In the genomic region with DNA sequence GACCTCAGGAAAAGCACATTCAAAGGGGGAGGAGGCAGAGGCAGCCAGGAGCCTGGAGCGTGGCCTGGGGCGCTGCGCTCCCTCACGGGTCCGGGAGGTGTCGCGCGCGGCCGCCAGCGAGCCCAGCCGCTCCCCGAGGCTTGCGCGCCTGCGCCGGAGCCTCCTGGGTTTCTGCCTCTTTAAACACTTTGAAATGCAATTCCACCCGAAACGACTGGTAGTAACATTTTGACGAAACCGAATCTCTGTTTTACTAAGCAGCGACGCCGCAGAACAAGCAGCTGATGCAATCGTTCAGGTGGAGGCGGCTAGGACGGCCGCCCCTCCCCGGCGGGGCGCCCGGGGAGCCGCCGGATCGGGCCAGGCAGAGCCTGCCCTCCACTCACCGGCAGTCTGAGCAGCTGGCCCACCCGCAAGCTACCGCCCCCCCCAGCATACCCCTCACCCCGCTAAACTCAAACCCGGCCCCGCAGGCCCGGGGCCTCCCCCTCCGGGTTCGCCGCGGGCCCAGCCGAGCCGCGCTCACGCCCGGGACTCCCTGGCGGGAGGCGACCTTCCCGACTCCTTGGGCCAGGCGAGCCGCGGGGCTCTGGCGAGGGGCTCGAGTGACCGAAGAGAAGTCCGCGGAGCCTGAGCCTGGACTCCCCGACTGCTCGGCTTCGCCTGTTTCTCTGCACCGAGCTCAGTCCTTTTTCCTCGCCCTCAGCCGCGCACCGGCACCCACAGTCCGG, we compare ENCODE assay signal across 8 cellular contexts. TPM values are rescaled to one million over a fixed set of nuclear protein-coding genes. Genes with fewer than 3 reads are reported as not detected.
DNase-seq lines count a peak whose midpoint lies in the region; ATAC-seq and TF ChIP-seq lines count a peak whose summit lies in the region.

No MANE protein-coding gene starts in this region.

- POLR2A ChIA-PET in naive thymus-derived CD8-positive, alpha-beta T cell (lab: Charles Lee) = interaction anchor here (1.3 kb wide), 1 partner anchor 639 kb away, joined by 5 read pairs; no protein-coding TSS in a partner anchor

- DNase-seq in BE2C (peak; percentile 35), GM19238 (ENCODE audit: insufficient read length, low spot score) (peak; percentile 55), NOMO-1 treated with DMSO at 0.1 percent for 48 hours (lab: John Stamatoyannopoulos, UW; ENCODE audit: unreplicated experiment) (peak; percentile 71), activated T-helper 1 cell treated with Interleukin-2 at 50 U/mL for 16 hours (ENCODE audit: low read depth) (peak; percentile 60), fibroblast of mammary gland (ENCODE audit: low read depth) (peak; percentile 82)
- peak; percentile 65 to 82 (median 74) for DNase-seq in naive thymus-derived CD8-positive, alpha-beta T cell
- peak; percentile 74 to 87 for DNase-seq in stimulated activated effector memory CD8-positive, alpha-beta T cell treated with anti-CD3 and anti-CD28 coated beads, Interleukin-12 subunit alpha, Interleukin-12 subunit beta, amount 100 ng/mL, for 72 hours (ENCODE audit: low spot score in 2 of 2)

- no peak overlapping the region for H3K4me3 ChIP-seq in BE2C (ENCODE audit: low read depth, low read length)
- peak overlapping the region; percentile 35 for H3K4me3 ChIP-seq in fibroblast of mammary gland (ENCODE audit: control insufficient read depth, low read depth, low read length)

- peak overlapping the region; percentile 80 to 94 (median 91) for H3K4me3 Mint-ChIP-seq in naive thymus-derived CD8-positive, alpha-beta T cell
- H3K4me3 Mint-ChIP-seq in stimulated activated effector memory CD8-positive, alpha-beta T cell treated with anti-CD3 and anti-CD28 coated beads, Interleukin-12 subunit alpha, Interleukin-12 subunit beta, amount 100 ng/mL, for 72 hours = peak overlapping the region; percentile 79

- peaks cover 0 to 2% (median 0%) of the 10 kb centered on the region in 3 donors for H3K36me3 Mint-ChIP-seq in naive thymus-derived CD8-positive, alpha-beta T cell
- no peaks in the 10 kb centered on the region for H3K36me3 Mint-ChIP-seq in stimulated activated effector memory CD8-positive, alpha-beta T cell treated with anti-CD3 and anti-CD28 coated beads, Interleukin-12 subunit alpha, Interleukin-12 subunit beta, amount 100 ng/mL, for 72 hours

- H3K27ac Mint-ChIP-seq in naive thymus-derived CD8-positive, alpha-beta T cell = peak overlapping the region in 2 of 10 donors; percentile 27 to 56
- H3K27ac Mint-ChIP-seq in stimulated activated effector memory CD8-positive, alpha-beta T cell treated with anti-CD3 and anti-CD28 coated beads, Interleukin-12 subunit alpha, Interleukin-12 subunit beta, amount 100 ng/mL, for 72 hours = peak overlapping the region; percentile 70

- H3K36me3 ChIP-seq in BE2C = no peaks in the 10 kb centered on the region

- ATAC-seq in HG03378 (IDR thresholded peaks at IDR 0.05; ENCODE audit: unreplicated experiment) = peak; percentile 96
- ATAC-seq in naive thymus-derived CD8-positive, alpha-beta T cell = peak; percentile 83
- ATAC-seq in stimulated activated effector memory CD8-positive, alpha-beta T cell treated with anti-CD3 and anti-CD28 coated beads, Interleukin-12 subunit alpha, Interleukin-12 subunit beta, amount 100 ng/mL, for 72 hours = peak; percentile 90

- peaks cover 75% of the 10 kb centered on the region for H3K27me3 ChIP-seq in BE2C

- H3K9me3 Mint-ChIP-seq in naive thymus-derived CD8-positive, alpha-beta T cell = no peaks in the 10 kb centered on the region
- H3K9me3 Mint-ChIP-seq in stimulated activated effector memory CD8-positive, alpha-beta T cell treated with anti-CD3 and anti-CD28 coated beads, Interleukin-12 subunit alpha, Interleukin-12 subunit beta, amount 100 ng/mL, for 72 hours = no peaks in the 10 kb centered on the region

- TF ChIP-seq CTCF in BE2C (IDR thresholded peaks at IDR 0.05; ENCODE audit: low read depth, low read length) (peak; percentile 30; the same call in 1 of the 2 replicates), fibroblast of mammary gland (conservative IDR thresholded peaks at IDR 0.05; ENCODE audit: control insufficient read depth, insufficient read depth, low read depth, low read length) (peak; percentile 38)

- peaks cover 26 to 41% (median 36%) of the 10 kb centered on the region in 4 donors for H3K4me1 Mint-ChIP-seq in naive thymus-derived CD8-positive, alpha-beta T cell
- H3K4me1 Mint-ChIP-seq in stimulated activated effector memory CD8-positive, alpha-beta T cell treated with anti-CD3 and anti-CD28 coated beads, Interleukin-12 subunit alpha, Interleukin-12 subunit beta, amount 100 ng/mL, for 72 hours = peaks cover 44% of the 10 kb centered on the region

- no peaks in the 10 kb centered on the region for H3K9me3 ChIP-seq in BE2C

- peaks cover 35 to 65% (median 55%) of the 10 kb centered on the region in 5 donors for H3K27me3 Mint-ChIP-seq in naive thymus-derived CD8-positive, alpha-beta T cell

- H3K4me1 ChIP-seq in BE2C = no peaks in the 10 kb centered on the region

RNA-seq across cellular contexts. Expression of a gene that starts 3.3 kb away (rescaled TPM):
- polyA plus RNA-seq in BE2C (2012; ENCODE audit: insufficient read depth, insufficient read length, low read depth) = not detected
- total RNA-seq in naive thymus-derived CD8-positive, alpha-beta T cell = not detected
- not detected for polyA plus RNA-seq in naive thymus-derived CD8-positive, alpha-beta T cell
